In the genomic region with DNA sequence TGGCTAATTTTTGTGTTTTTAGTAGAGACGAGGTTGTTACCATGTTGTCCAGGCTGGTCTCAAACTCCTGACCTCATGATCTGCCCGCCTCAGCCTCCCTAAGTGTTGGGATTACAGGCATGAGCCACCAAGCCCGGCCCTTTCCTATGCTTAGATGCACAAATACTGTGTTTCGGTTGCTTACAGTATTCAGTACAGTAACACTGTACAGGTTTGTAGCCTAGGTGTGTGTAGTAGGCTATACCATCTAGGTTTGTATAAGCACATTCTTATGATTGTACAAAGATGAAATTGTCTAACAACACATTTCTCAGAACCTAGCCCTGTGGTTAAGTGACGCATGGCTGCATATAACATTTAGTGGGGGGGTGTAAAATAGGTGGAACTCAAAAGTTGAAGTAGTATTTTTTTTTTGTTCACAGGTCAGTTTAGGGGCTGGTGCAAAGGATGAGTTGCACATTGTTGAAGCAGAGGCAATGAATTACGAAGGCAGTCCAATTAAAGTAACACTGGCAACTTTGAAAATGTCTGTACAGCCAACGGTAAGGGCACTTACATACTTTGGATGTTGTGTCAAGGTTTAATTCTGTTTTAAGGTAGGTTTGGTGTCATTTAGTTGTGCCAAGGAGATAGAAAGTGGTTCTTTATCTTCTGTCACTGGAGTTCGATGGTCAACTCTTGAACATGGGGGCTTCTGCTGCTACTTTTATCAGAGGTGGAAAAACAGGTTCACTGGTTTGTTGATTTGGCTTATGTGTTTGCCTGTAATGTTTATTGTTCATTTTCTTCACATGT, we compare ENCODE assay signal across 8 cellular contexts. TPM values are rescaled to one million over a fixed set of nuclear protein-coding genes. Genes with fewer than 3 reads are reported as not detected.
DNase-seq lines count a peak whose midpoint lies in the region; ATAC-seq and TF ChIP-seq lines count a peak whose summit lies in the region.

No MANE protein-coding gene starts in this region.

- peak; percentile 12 to 21 for ATAC-seq in activated CD4-positive, CD25-positive, alpha-beta regulatory T cell treated with anti-CD3 and anti-CD28 coated beads, Interleukin-2, amount 50 U/mL, for 24 hours
- peak; percentile 5 for ATAC-seq in effector memory CD8-positive, alpha-beta T cell (replicated peaks)
- no peak for ATAC-seq in GM21786 (IDR thresholded peaks at IDR 0.05; ENCODE audit: unreplicated experiment)

- peaks cover 59% of the 10 kb centered on the region in 2 donors for H3K4me1 Mint-ChIP-seq in effector memory CD8-positive, alpha-beta T cell (ENCODE audit: low read depth in 2 of 2)
- H3K4me1 Mint-ChIP-seq in osteocyte (ENCODE audit: unreplicated experiment) = peaks cover 49% of the 10 kb centered on the region

- H3K4me3 Mint-ChIP-seq in effector memory CD8-positive, alpha-beta T cell = peak overlapping the region; percentile 89 to 92
- peak overlapping the region; percentile 98 for H3K4me3 Mint-ChIP-seq in osteocyte (ENCODE audit: unreplicated experiment)

- no peak for TF ChIP-seq CTCF in osteocyte (IDR thresholded peaks at IDR 0.05)

- peaks cover 0 to 1% of the 10 kb centered on the region in 2 donors for H3K9me3 Mint-ChIP-seq in effector memory CD8-positive, alpha-beta T cell
- no peaks in the 10 kb centered on the region for H3K9me3 Mint-ChIP-seq in osteocyte (ENCODE audit: unreplicated experiment)

- H3K36me3 Mint-ChIP-seq in effector memory CD8-positive, alpha-beta T cell (ENCODE audit: insufficient read depth) = peaks cover 87% of the 10 kb centered on the region
- peaks cover 39% of the 10 kb centered on the region for H3K36me3 Mint-ChIP-seq in osteocyte (ENCODE audit: unreplicated experiment)

- no peak for DNase-seq in activated CD4-positive, CD25-positive, alpha-beta regulatory T cell (lab: John Stamatoyannopoulos, UW)
- DNase-seq in NCI-H226 (peak; percentile 1), osteocyte (ENCODE audit: extremely low spot score, unreplicated experiment) (no peak), AG08395 (ENCODE audit: low spot score) (no peak), NCI-H2029 treated with DMSO at 0.1 percent for 48 hours (lab: John Stamatoyannopoulos, UW) (no peak)
- peak in 2 of 3 experiments; percentile 17 to 19 for DNase-seq in effector memory CD8-positive, alpha-beta T cell

- H3K27ac Mint-ChIP-seq in effector memory CD8-positive, alpha-beta T cell = peak overlapping the region; percentile 55 to 96
- peak overlapping the region; percentile 41 for H3K27ac Mint-ChIP-seq in osteocyte (ENCODE audit: unreplicated experiment)

- no peaks in the 10 kb centered on the region for H3K27me3 Mint-ChIP-seq in effector memory CD8-positive, alpha-beta T cell
- H3K27me3 Mint-ChIP-seq in osteocyte (ENCODE audit: unreplicated experiment) = no peaks in the 10 kb centered on the region

RNA-seq across cellular contexts. Expression of gene NPM1, which starts 3.4 kb away (rescaled TPM):
- 1,157 and 1,175 TPM in 2 replicates for total RNA-seq in osteocyte

RNA-seq across cellular contexts. Expression of gene FGF18, which starts 28.4 kb away (rescaled TPM):
- 5.9 and 6.0 TPM in 2 replicates for total RNA-seq in osteocyte

Comparison
In these comparisons a context has a peak if more than half of its experiments do, and no peak if none do; other contexts are left out.
1. DNase-seq: peak in NCI-H226 (single experiment) and effector memory CD8-positive, alpha-beta T cell (2 of 3); none in activated CD4-positive, CD25-positive, alpha-beta regulatory T cell (0 of 4), osteocyte (single experiment), AG08395 (single experiment) and NCI-H2029 treated with DMSO at 0.1 percent for 48 hours (single experiment).